13 cellular contexts compared by ENCODE assay signal in the genomic region with DNA sequence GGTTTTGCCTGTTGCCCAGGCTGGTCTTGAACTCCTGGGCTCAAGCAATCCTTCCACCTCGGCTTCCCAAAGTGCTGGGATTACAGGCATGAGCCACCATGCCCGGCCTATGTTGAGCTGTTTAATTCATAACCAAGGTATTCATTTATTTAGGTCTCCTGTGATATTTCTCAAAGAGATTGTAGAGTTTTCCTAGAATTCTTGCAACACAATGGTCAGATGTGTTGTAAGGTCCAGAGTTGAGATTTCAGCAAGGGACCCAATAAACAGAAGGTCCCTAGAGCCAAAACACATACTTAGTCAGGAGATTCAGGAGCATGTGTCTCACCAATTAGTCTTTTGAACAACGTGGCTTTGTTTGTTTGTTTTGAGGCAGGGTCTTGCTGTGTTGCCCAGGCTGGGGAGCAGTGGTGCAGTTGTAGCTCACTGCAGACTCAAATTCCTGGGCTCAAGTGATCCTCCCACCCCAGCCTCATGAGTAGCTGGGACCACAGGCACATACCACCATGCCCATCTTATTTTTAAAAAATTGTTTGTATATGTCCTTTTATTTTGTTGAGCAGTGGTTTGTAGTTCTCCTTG.
DNase-seq lines count a peak whose midpoint lies in the region; ATAC-seq and TF ChIP-seq lines count a peak whose summit lies in the region.
"Had no signal": no experiment of that assay in that cellular context is flagged by ENCODE, and none has a peak within 500 bp of the region (broad histone marks: within the 10 kb centered on the region; RNA-seq: fewer than 3 reads in every experiment).

No MANE protein-coding gene starts in this region.

- H3K27me3 ChIP-seq in BLaER1 treated with 17β-estradiol and CSF1 and Interleukin-3, amounts not matched to agents 10 nM and 100 nM, result no peaks in the 10 kb centered on the region
- H3K27me3 ChIP-seq in adipocyte (replicated peaks; ENCODE audit: control insufficient read depth, insufficient read depth, low read length), result no peaks in the 10 kb centered on the region
- H3K27me3 ChIP-seq in liver (ENCODE audit: control insufficient read depth in 4 of 4, insufficient read depth in 4 of 4, low read length in 3 of 4), result no peaks in the 10 kb centered on the region
- peaks cover 0 to 13% of the 10 kb centered on the region in 2 donors for H3K27me3 ChIP-seq in tibial artery

- H3K4me2 ChIP-seq in BLaER1 treated with 17β-estradiol and CSF1 and Interleukin-3, amounts not matched to agents 10 nM and 100 nM, result peak overlapping the region; percentile 22 to 82 (median 70); a peak in 15 of 22 replicates
- H3K4me2 ChIP-seq: GM23338 had no signal

- no peaks in the 10 kb centered on the region for H3K36me3 ChIP-seq in BLaER1 treated with 17β-estradiol and CSF1 and Interleukin-3, amounts not matched to agents 10 nM and 100 nM
- H3K36me3 ChIP-seq in adipocyte (ENCODE audit: control insufficient read depth, insufficient read depth, low read length, severe bottlenecking), result no peaks in the 10 kb centered on the region
- H3K36me3 ChIP-seq in liver (ENCODE audit: control insufficient read depth in 4 of 4, insufficient read depth in 3 of 4, low read depth in 1 of 4, low read length in 3 of 4), result no peaks in the 10 kb centered on the region
- no peaks in the 10 kb centered on the region for H3K36me3 ChIP-seq in tibial artery

- peak; percentile 42 to 46 for TF ChIP-seq RAD21 in liver (IDR thresholded peaks at IDR 0.05)

- no peak for TF ChIP-seq CTCF in liver (IDR thresholded peaks at IDR 0.05; ENCODE audit: low read depth, low read length, missing input control)
- no peak for TF ChIP-seq CTCF in tibial artery (IDR thresholded peaks at IDR 0.05)

- intact Hi-C loops in tibial artery (cut with DNase I; ENCODE audit: low total_unique reads), result no loop called here

- H3K4me1 ChIP-seq in BLaER1 treated with 17β-estradiol and CSF1 and Interleukin-3, amounts not matched to agents 10 nM and 100 nM, result peaks cover 21 to 50% (median 39%) of the 10 kb centered on the region in 10 experiments
- no peaks in the 10 kb centered on the region for H3K4me1 ChIP-seq in adipocyte (ENCODE audit: control insufficient read depth, insufficient read depth, low read length)
- peaks cover 3 to 10% (median 7%) of the 10 kb centered on the region in 4 donors for H3K4me1 ChIP-seq in liver (ENCODE audit: control insufficient read depth in 4 of 4, insufficient read depth in 4 of 4, low read length in 3 of 4)
- no peaks in the 10 kb centered on the region for H3K4me1 ChIP-seq in tibial artery
- H3K4me1 ChIP-seq: Caco-2 had no signal

- 25% methylated on average over 3 of the region's 3 CpGs for WGBS in liver

- no peak overlapping the region for H3K4me3 ChIP-seq in BLaER1 treated with 17β-estradiol and CSF1 and Interleukin-3, amounts not matched to agents 10 nM and 100 nM
- H3K4me3 ChIP-seq in adipocyte (ENCODE audit: low read length) (no peak overlapping the region), liver (ENCODE audit: low read depth in 1 of 3, low read length in 3 of 3) (no peak overlapping the region), tibial artery (no peak overlapping the region)
- H3K4me3 ChIP-seq: GM23338 had no signal

- H4K20me1 ChIP-seq in BLaER1 treated with 17β-estradiol and CSF1 and Interleukin-3, amounts not matched to agents 10 nM and 100 nM, result no peaks in the 10 kb centered on the region

- peak; percentile 5 for DNase-seq in adipocyte (ENCODE audit: low read depth)
- DNase-seq in A172 (ENCODE audit: low spot score), result no peak
- no peak for DNase-seq in NCI-H1436 (lab: John Stamatoyannopoulos, UW)
- DNase-seq in tibial artery, result no peak
- DNase-seq: 8988T; Caco-2; CD4-positive, alpha-beta T cell; HCEC 1CT had no signal

- H3K27ac ChIP-seq in BLaER1 treated with 17β-estradiol and CSF1 and Interleukin-3, amounts not matched to agents 10 nM and 100 nM, result peak overlapping the region in 4 of 11 experiments; percentile 71 to 85 (median 79); a peak in 4 of 22 replicates
- H3K27ac ChIP-seq in liver (ENCODE audit: low read depth in 1 of 2, low read length in 2 of 2), result peak overlapping the region; percentile 58 to 81
- no peak overlapping the region for H3K27ac ChIP-seq in tibial artery
- H3K27ac ChIP-seq: C4-2B had no signal

- ATAC-seq in GM21447 (IDR thresholded peaks at IDR 0.05; ENCODE audit: unreplicated experiment), result no peak
- ATAC-seq: GM23338 had no signal

- no peaks in the 10 kb centered on the region for H3K9me3 ChIP-seq in BLaER1 treated with 17β-estradiol and CSF1 and Interleukin-3, amounts not matched to agents 10 nM and 100 nM (replicated peaks in 1 of 11)
- H3K9me3 ChIP-seq in adipocyte (ENCODE audit: control insufficient read depth, low read length) (no peaks in the 10 kb centered on the region), liver (ENCODE audit: control insufficient read depth in 4 of 4, low read length in 3 of 4) (no peaks in the 10 kb centered on the region), tibial artery (no peaks in the 10 kb centered on the region)
- H3K9me3 ChIP-seq: Caco-2 had no signal

- no peak overlapping the region for H3K9ac ChIP-seq in BLaER1 treated with 17β-estradiol and CSF1 and Interleukin-3, amounts not matched to agents 10 nM and 100 nM
- H3K9ac ChIP-seq in adipocyte (ENCODE audit: low read length) (no peak overlapping the region), liver (ENCODE audit: low read depth in 1 of 2, low read length in 2 of 2) (no peak overlapping the region)

TF ChIP-seq in liver, 16 proteins besides CTCF, POLR2A, EP300 and RAD21:
- TF ChIP-seq HNF4A (conservative IDR thresholded peaks at IDR 0.05) (peak; percentile 92 to 95), FOXA2 (IDR thresholded peaks at IDR 0.05) (peak; percentile 59), SP1 (IDR thresholded peaks at IDR 0.05) (peak; percentile 61), FOXA1 (IDR thresholded peaks at IDR 0.05) (peak; percentile 51), GABPA (IDR thresholded peaks at IDR 0.05 in 1 of 2, conservative IDR thresholded peaks at IDR 0.05 in 1 of 2) (peak in 1 of 2 donors; percentile 21), EGR1 (IDR thresholded peaks at IDR 0.05; ENCODE audit: low read depth in 2 of 2) (no peak), YY1 (IDR thresholded peaks at IDR 0.05) (peak; percentile 59), RXRA (IDR thresholded peaks at IDR 0.05) (peak; percentile 63 to 83), JUND (IDR thresholded peaks at IDR 0.05) (peak in 1 of 2 donors; percentile 74), HNF4G (IDR thresholded peaks at IDR 0.05) (peak; percentile 73), TAF1 (conservative IDR thresholded peaks at IDR 0.05) (no peak), NR2F2 (IDR thresholded peaks at IDR 0.05) (no peak)
- TF ChIP-seq, protein P1, sequence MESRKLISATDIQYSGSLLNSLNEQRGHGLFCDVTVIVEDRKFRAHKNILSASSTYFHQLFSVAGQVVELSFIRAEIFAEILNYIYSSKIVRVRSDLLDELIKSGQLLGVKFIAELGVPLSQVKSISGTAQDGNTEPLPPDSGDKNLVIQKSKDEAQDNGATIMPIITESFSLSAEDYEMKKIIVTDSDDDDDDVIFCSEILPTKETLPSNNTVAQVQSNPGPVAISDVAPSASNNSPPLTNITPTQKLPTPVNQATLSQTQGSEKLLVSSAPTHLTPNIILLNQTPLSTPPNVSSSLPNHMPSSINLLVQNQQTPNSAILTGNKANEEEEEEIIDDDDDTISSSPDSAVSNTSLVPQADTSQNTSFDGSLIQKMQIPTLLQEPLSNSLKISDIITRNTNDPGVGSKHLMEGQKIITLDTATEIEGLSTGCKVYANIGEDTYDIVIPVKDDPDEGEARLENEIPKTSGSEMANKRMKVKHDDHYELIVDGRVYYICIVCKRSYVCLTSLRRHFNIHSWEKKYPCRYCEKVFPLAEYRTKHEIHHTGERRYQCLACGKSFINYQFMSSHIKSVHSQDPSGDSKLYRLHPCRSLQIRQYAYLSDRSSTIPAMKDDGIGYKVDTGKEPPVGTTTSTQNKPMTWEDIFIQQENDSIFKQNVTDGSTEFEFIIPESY (IDR thresholded peaks at IDR 0.05), result peak; percentile 72
- TF ChIP-seq, protein P2, sequence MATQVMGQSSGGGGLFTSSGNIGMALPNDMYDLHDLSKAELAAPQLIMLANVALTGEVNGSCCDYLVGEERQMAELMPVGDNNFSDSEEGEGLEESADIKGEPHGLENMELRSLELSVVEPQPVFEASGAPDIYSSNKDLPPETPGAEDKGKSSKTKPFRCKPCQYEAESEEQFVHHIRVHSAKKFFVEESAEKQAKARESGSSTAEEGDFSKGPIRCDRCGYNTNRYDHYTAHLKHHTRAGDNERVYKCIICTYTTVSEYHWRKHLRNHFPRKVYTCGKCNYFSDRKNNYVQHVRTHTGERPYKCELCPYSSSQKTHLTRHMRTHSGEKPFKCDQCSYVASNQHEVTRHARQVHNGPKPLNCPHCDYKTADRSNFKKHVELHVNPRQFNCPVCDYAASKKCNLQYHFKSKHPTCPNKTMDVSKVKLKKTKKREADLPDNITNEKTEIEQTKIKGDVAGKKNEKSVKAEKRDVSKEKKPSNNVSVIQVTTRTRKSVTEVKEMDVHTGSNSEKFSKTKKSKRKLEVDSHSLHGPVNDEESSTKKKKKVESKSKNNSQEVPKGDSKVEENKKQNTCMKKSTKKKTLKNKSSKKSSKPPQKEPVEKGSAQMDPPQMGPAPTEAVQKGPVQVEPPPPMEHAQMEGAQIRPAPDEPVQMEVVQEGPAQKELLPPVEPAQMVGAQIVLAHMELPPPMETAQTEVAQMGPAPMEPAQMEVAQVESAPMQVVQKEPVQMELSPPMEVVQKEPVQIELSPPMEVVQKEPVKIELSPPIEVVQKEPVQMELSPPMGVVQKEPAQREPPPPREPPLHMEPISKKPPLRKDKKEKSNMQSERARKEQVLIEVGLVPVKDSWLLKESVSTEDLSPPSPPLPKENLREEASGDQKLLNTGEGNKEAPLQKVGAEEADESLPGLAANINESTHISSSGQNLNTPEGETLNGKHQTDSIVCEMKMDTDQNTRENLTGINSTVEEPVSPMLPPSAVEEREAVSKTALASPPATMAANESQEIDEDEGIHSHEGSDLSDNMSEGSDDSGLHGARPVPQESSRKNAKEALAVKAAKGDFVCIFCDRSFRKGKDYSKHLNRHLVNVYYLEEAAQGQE (IDR thresholded peaks at IDR 0.05), result peak; percentile 65
- TF ChIP-seq, protein P3, sequence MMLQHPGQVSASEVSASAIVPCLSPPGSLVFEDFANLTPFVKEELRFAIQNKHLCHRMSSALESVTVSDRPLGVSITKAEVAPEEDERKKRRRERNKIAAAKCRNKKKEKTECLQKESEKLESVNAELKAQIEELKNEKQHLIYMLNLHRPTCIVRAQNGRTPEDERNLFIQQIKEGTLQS (IDR thresholded peaks at IDR 0.05), result no peak
- TF ChIP-seq, protein P4, sequence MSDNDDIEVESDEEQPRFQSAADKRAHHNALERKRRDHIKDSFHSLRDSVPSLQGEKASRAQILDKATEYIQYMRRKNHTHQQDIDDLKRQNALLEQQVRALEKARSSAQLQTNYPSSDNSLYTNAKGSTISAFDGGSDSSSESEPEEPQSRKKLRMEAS (IDR thresholded peaks at IDR 0.05), result peak; percentile 81

Comparison
In these comparisons a context has a peak if more than half of its experiments do, and no peak if none do; other contexts are left out.
1. H3K27ac ChIP-seq: peak in liver (2 of 2); none in tibial artery (0 of 2).